Comparison of ENCODE assay signal across 10 cellular contexts in the genomic region with DNA sequence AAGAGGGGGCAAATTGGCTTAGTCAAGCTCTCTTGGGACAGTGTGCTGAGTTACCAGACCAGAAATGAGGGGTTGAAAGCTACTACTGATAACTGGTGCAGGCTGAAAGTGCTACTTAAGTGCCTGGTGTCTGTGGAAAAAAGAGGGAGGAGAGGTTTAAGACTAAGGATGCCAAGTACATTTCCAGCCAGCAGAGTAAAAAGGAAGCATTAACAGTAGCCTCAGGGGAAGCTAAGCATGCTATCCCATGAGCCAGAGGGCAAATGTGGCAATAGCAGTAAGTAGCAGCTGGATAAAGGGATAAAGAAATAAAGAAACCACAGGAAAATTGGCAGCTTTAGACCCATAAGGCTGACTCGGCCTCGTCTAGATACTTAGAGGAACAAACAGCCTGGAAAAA.
A peak's percentile ranks its signal among the peaks of the same experiment; 100 is the strongest.
DNase-seq lines count a peak whose midpoint lies in the region; TF ChIP-seq lines count a peak whose summit lies in the region.
"Had no signal": no experiment of that assay in that cellular context is flagged by ENCODE, and none has a peak within 500 bp of the region (broad histone marks: within the 10 kb centered on the region; RNA-seq: fewer than 3 reads in every experiment).

No MANE protein-coding gene starts in this region.

- no peaks in the 10 kb centered on the region for H4K20me1 ChIP-seq in mammary epithelial cell (ENCODE audit: insufficient read depth, low read length)

- WGBS in mammary epithelial cell (ENCODE audit: low coverage, missing lambda C conversion rate) = 0% methylated on average over 1 of the region's 2 CpGs

- H3K79me2 ChIP-seq in mammary epithelial cell (ENCODE audit: insufficient read depth, low read length) = no peaks in the 10 kb centered on the region

- H3K27ac Mint-ChIP-seq in mesothelial cell of epicardium = peak overlapping the region; percentile 32
- H3K27ac Mint-ChIP-seq: dendritic cell treated with granulocyte-macrophage colony-stimulating factor and Interleukin-4, amounts not matched to agents 40 ng/mL and 50 ng/mL, for 4 days had no signal

- BruUV-seq in mammary epithelial cell (replicated peaks; lab: Mats Ljungman, UMichigan) = no TSS peak

- dilution Hi-C loops in mammary epithelial cell (cut with HindIII; ENCODE audit: low sequenced_read_pairs) = no loop called here

- no peaks in the 10 kb centered on the region for H3K36me3 ChIP-seq in mammary epithelial cell (ENCODE audit: insufficient read depth, low read length)
- H3K36me3 ChIP-seq: right lobe of liver had no signal

- TF ChIP-seq CTCF in mammary epithelial cell (conservative IDR thresholded peaks at IDR 0.05 in 1 of 2, IDR thresholded peaks at IDR 0.05 in 1 of 2; ENCODE audit: extremely low read depth in 1 of 2, insufficient read depth in 1 of 2, low read depth in 1 of 2, low read length in 2 of 2) (no peak), mesothelial cell of epicardium (IDR thresholded peaks at IDR 0.05; ENCODE audit: unreplicated experiment) (no peak), dorsolateral prefrontal cortex (IDR thresholded peaks at IDR 0.05 in 54 of 56, conservative IDR thresholded peaks at IDR 0.05 in 2 of 56; ENCODE audit: low read depth in 1 of 56, partially characterized antibody in 56 of 56) (no peak)

- H3K4me1 Mint-ChIP-seq in mesothelial cell of epicardium = peaks cover 10% of the 10 kb centered on the region

- H3K4me3 ChIP-seq in mammary epithelial cell (replicated peaks in 1 of 3; ENCODE audit: insufficient read depth in 1 of 3, low read depth in 2 of 3, low read length in 3 of 3) (no peak overlapping the region), dorsolateral prefrontal cortex (no peak overlapping the region)
- H3K4me3 ChIP-seq: right lobe of liver had no signal

- H3K4me2 ChIP-seq in mammary epithelial cell (ENCODE audit: insufficient read depth, low read depth, low read length) = peak overlapping the region; percentile 26

- H2AFZ ChIP-seq in mammary epithelial cell (ENCODE audit: low read depth, low read length) = peak overlapping the region; percentile 3

- no peaks in the 10 kb centered on the region for H3K4me1 ChIP-seq in mammary epithelial cell (ENCODE audit: insufficient read depth, low read length)
- H3K4me1 ChIP-seq: right lobe of liver had no signal

- H3K9ac ChIP-seq in mammary epithelial cell (ENCODE audit: insufficient read depth, low read length) = no peak overlapping the region

- no peak overlapping the region for H3K27ac ChIP-seq in mammary epithelial cell (ENCODE audit: insufficient read depth, low read depth, low read length)
- no peak overlapping the region for H3K27ac ChIP-seq in dorsolateral prefrontal cortex
- H3K27ac ChIP-seq: right lobe of liver had no signal

- H3K27me3 ChIP-seq in mammary epithelial cell (ENCODE audit: insufficient read depth, low read length) (no peaks in the 10 kb centered on the region), dorsolateral prefrontal cortex (no peaks in the 10 kb centered on the region)
- H3K27me3 ChIP-seq: right lobe of liver had no signal

- in situ Hi-C loops in mammary epithelial cell (cut with MboI; ENCODE audit: low sequenced_read_pairs in 2 of 2) = no loop called here
- in situ Hi-C loops in ACHN (cut with HindIII; ENCODE audit: low pct_ligation_motif_present, low pct_unique_long_range_greater_than_20kb, low sequenced_read_pairs) = no loop called here

- H3K36me3 Mint-ChIP-seq in mesothelial cell of epicardium = no peaks in the 10 kb centered on the region

- no peak overlapping the region for H3K4me3 Mint-ChIP-seq in mesothelial cell of epicardium
- H3K4me3 Mint-ChIP-seq: dendritic cell treated with granulocyte-macrophage colony-stimulating factor and Interleukin-4, amounts not matched to agents 40 ng/mL and 50 ng/mL, for 4 days had no signal

- H3K27me3 Mint-ChIP-seq in mesothelial cell of epicardium (ENCODE audit: low read depth) = no peaks in the 10 kb centered on the region
- H3K27me3 Mint-ChIP-seq: dendritic cell treated with granulocyte-macrophage colony-stimulating factor and Interleukin-4, amounts not matched to agents 40 ng/mL and 50 ng/mL, for 4 days had no signal

- peak; percentile 26 for DNase-seq in DMS 273 treated with DMSO at 0.1 percent for 48 hours (lab: John Stamatoyannopoulos, UW)
- DNase-seq in NCI-H1436 treated with DMSO at 0.1 percent for 48 hours (lab: John Stamatoyannopoulos, UW) = peak; percentile 78
- DNase-seq in mammary epithelial cell = peak; percentile 60
- no peak for DNase-seq in mesothelial cell of epicardium (ENCODE audit: low spot score in 2 of 2, unreplicated experiment in 2 of 2)
- no peak for DNase-seq in ACHN
- no peak for DNase-seq in dorsolateral prefrontal cortex
- no peak for DNase-seq in activated CD4-positive, alpha-beta T cell treated with anti-CD3 and anti-CD28 coated beads for 1 hour
- no peak for DNase-seq in NCI-H146 (lab: John Stamatoyannopoulos, UW)
- DNase-seq: right lobe of liver had no signal

- CTCF ChIA-PET in mammary epithelial cell (lab: Charles Lee; ENCODE audit: low non-redundant PET) = no interaction called here

- intact Hi-C loops in mammary epithelial cell (cut with micrococcal nuclease) (no loop called here), dorsolateral prefrontal cortex (cut with DNase I) (no loop called here)

- peaks cover 3% of the 10 kb centered on the region for H3K9me3 Mint-ChIP-seq in mesothelial cell of epicardium
- H3K9me3 Mint-ChIP-seq: dendritic cell treated with granulocyte-macrophage colony-stimulating factor and Interleukin-4, amounts not matched to agents 40 ng/mL and 50 ng/mL, for 4 days had no signal

- peaks cover 3% of the 10 kb centered on the region for H3K9me3 ChIP-seq in mammary epithelial cell (replicated peaks; ENCODE audit: insufficient read depth, low read length)
- H3K9me3 ChIP-seq: right lobe of liver had no signal

Comparison
In these comparisons a context has a peak if more than half of its experiments do, and no peak if none do; other contexts are left out.
1. DNase-seq: peak in DMS 273 treated with DMSO at 0.1 percent for 48 hours (single experiment), NCI-H1436 treated with DMSO at 0.1 percent for 48 hours (single experiment) and mammary epithelial cell (single experiment); none in mesothelial cell of epicardium (0 of 2), ACHN (single experiment), dorsolateral prefrontal cortex (0 of 10), activated CD4-positive, alpha-beta T cell treated with anti-CD3 and anti-CD28 coated beads for 1 hour (single experiment) and NCI-H146 (single experiment).